In genomic region chr7:74882110-74882509, GRCh38 we compare ENCODE assay signal across 1 cellular context. TPM values are rescaled to one million over a fixed set of nuclear protein-coding genes. Genes with fewer than 3 reads are reported as not detected.
"Had no signal": no experiment of that assay in that cellular context is flagged by ENCODE, and none has a peak within 500 bp of the region (broad histone marks: within the 10 kb centered on the region; RNA-seq: fewer than 3 reads in every experiment).

No MANE protein-coding gene starts in this region.

RNA-seq across cellular contexts. Expression of gene GTF2IRD2, which starts 30.7 kb away (rescaled TPM):
- total RNA-seq: HT1080 had no signal
